In the genomic region with DNA sequence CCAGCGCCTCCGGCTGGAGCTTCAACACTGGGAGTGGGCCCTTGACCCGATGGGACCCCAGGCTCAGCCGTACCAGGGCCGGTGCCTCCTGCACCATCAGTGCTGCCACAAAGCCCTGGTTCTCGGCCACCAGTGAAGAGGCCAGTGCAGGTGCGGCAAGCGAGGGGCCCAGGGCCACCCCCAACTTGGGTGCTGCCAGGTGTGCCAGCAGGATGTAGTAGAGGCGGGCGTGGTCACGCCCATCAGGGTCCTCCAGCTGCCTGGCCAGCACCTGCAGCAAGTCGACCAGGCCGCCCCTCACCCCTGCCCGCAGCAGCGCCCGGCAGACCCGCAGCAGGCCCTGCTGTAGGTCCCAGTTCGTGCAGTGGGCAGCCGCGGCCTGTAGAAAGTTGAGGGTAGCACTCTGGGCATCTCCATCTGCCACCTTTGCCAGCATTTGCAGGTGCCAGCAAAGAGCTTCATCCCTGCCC, we compare ENCODE assay signal across 16 cellular contexts. TPM values are rescaled to one million over a fixed set of nuclear protein-coding genes. Genes with fewer than 3 reads are reported as not detected.
A peak's percentile ranks its signal among the peaks of the same experiment; 100 is the strongest.
DNase-seq lines count a peak whose midpoint lies in the region; ATAC-seq, FAIRE-seq and TF ChIP-seq lines count a peak whose summit lies in the region.
"Had no signal": no experiment of that assay in that cellular context is flagged by ENCODE, and none has a peak within 500 bp of the region (broad histone marks: within the 10 kb centered on the region; RNA-seq: fewer than 3 reads in every experiment).

No MANE protein-coding gene starts in this region.

- in situ Hi-C loops in HepG2 (cut with HindIII; ENCODE audit: extremely low pct_ligation_motif_present, low pct_unique_long_range_greater_than_20kb): no loop called here

- H3K27ac ChIP-seq in HepG2 (ENCODE audit: extremely low read length, insufficient read depth, low read length): no peak overlapping the region
- no peak overlapping the region for H3K27ac ChIP-seq in right lobe of liver
- H3K27ac ChIP-seq: vagina had no signal

- no peaks in the 10 kb centered on the region for H3K79me2 ChIP-seq in HepG2 (ENCODE audit: insufficient read depth, low read length)

- H3K4me1 Mint-ChIP-seq in immature natural killer cell: peaks cover 0 to 5% of the 10 kb centered on the region in 2 donors

- H3K9ac ChIP-seq in HepG2 (ENCODE audit: insufficient read depth, low read depth, low read length): no peak overlapping the region

- intact Hi-C loops in HepG2 (cut with micrococcal nuclease; ENCODE audit: unreplicated experiment) (no loop called here), right lobe of liver (cut with DNase I) (no loop called here)

- no peaks in the 10 kb centered on the region for H3K36me3 Mint-ChIP-seq in immature natural killer cell
- H3K36me3 Mint-ChIP-seq: IgD-negative memory B cell had no signal

- H3K27ac Mint-ChIP-seq in immature natural killer cell: no peak overlapping the region
- H3K27ac Mint-ChIP-seq: IgD-negative memory B cell had no signal

- no peak for ATAC-seq in HepG2
- no peak for ATAC-seq in right lobe of liver
- no peak for ATAC-seq in GM19467 (IDR thresholded peaks at IDR 0.05; ENCODE audit: unreplicated experiment)

- POLR2A ChIA-PET in HepG2 (lab: Yijun Ruan, JAX): interaction anchor here (3.4 kb wide), 1 partner anchor 81 kb away, joined by 13 read pairs; a partner anchor contains a TSS

- no peak for DNase-seq in HepG2 (ENCODE audit: low spot score)
- no peak for DNase-seq in right lobe of liver
- DNase-seq in activated CD8-positive, alpha-beta memory T cell treated with anti-CD3 and anti-CD28 coated beads, Interleukin-2, amount 50 U/mL, for 48 hours: peak; percentile 38
- no peak for DNase-seq in immature natural killer cell
- no peak for DNase-seq in DMS153 treated with DMSO at 0.1 percent for 48 hours (lab: John Stamatoyannopoulos, UW; ENCODE audit: unreplicated experiment)
- DNase-seq in NCI-H1436 treated with DMSO at 0.1 percent for 48 hours (lab: John Stamatoyannopoulos, UW): no peak
- DNase-seq: activated CD4-positive, alpha-beta T cell treated with anti-CD3 and anti-CD28 coated beads for 48 hours; Calu3; NCI-H1092; SHP77 treated with DMSO at 0.1 percent for 48 hours; T-helper 9 cell had no signal

- peaks cover 0 to 6% (median 2%) of the 10 kb centered on the region in 3 donors for H3K27me3 Mint-ChIP-seq in immature natural killer cell (ENCODE audit: low read depth in 3 of 3)
- H3K27me3 Mint-ChIP-seq: IgD-negative memory B cell had no signal

- no peaks in the 10 kb centered on the region for H4K20me1 ChIP-seq in HepG2 (ENCODE audit: insufficient read depth, low read length)

- CTCF ChIA-PET in HepG2 (lab: Yijun Ruan, JAX; ENCODE audit: low intra/inter-chr PET ratio, low total read pairs): interaction anchor here (2.4 to 4.7 kb wide), 2 partner anchors 33 to 39 kb away, joined by 9 to 56 read pairs; no protein-coding TSS in a partner anchor

- no peak for TF ChIP-seq CTCF in HepG2 (CRISPR knock-in tag; IDR thresholded peaks at IDR 0.05)
- no peak for TF ChIP-seq CTCF in right lobe of liver (IDR thresholded peaks at IDR 0.05)

- H3K36me3 ChIP-seq in HepG2 (replicated peaks in 1 of 2; ENCODE audit: control insufficient read depth in 1 of 2, insufficient read depth in 2 of 2, low read length in 2 of 2) (no peaks in the 10 kb centered on the region), right lobe of liver (peaks cover 0 to 13% (median 7%) of the 10 kb centered on the region in 4 donors)

- H3K4me1 ChIP-seq in HepG2 (ENCODE audit: insufficient read depth, low read length): peaks cover 33% of the 10 kb centered on the region
- H3K4me1 ChIP-seq in right lobe of liver: peaks cover 0 to 24% (median 6%) of the 10 kb centered on the region in 4 donors
- H3K4me1 ChIP-seq in mononuclear cell (ENCODE audit: insufficient read depth, low read length): peaks cover 68% of the 10 kb centered on the region

- no peak overlapping the region for H3K4me2 ChIP-seq in HepG2 (ENCODE audit: low read depth, low read length)

- H3K27me3 ChIP-seq in HepG2 (ENCODE audit: control insufficient read depth in 1 of 2, insufficient read depth in 2 of 2, low read length in 2 of 2): peaks cover 1 to 18% of the 10 kb centered on the region in 2 experiments; a peak in 4 of 5 replicates
- no peaks in the 10 kb centered on the region for H3K27me3 ChIP-seq in right lobe of liver
- H3K27me3 ChIP-seq in mononuclear cell (ENCODE audit: insufficient read depth, low read length): no peaks in the 10 kb centered on the region
- H3K27me3 ChIP-seq: vagina had no signal

- no peak overlapping the region for H3K4me3 ChIP-seq in HepG2 (replicated peaks in 1 of 3; ENCODE audit: insufficient read depth in 1 of 3, low read depth in 2 of 3, low read length in 3 of 3)
- no peak overlapping the region for H3K4me3 ChIP-seq in right lobe of liver
- H3K4me3 ChIP-seq in mononuclear cell (ENCODE audit: low read length): peak overlapping the region; percentile 77
- H3K4me3 ChIP-seq: vagina had no signal

- no peak overlapping the region for H2AFZ ChIP-seq in HepG2 (ENCODE audit: low read length)

- no peak for TF ChIP-seq RAD21 in HepG2 (CRISPR knock-in tag; IDR thresholded peaks at IDR 0.05)

- no peak overlapping the region for H3K4me3 Mint-ChIP-seq in immature natural killer cell

- WGBS in HepG2 (ENCODE audit: low lambda C conversion rate): no CpG with 5 or more reads among the region's 20 CpGs
- WGBS in right lobe of liver (ENCODE audit: insufficient coverage, low coverage, low lambda C conversion rate, missing lambda C conversion rate): no CpG with 5 or more reads among the region's 20 CpGs

- TF ChIP-seq EP300 in HepG2 (IDR thresholded peaks at IDR 0.05; ENCODE audit: low read depth in 2 of 2, low read length in 2 of 2): no peak
- TF ChIP-seq EP300 in HepG2 (CRISPR knock-in tag; IDR thresholded peaks at IDR 0.05; ENCODE audit: borderline replicate concordance): no peak

- H3K9me3 Mint-ChIP-seq in immature natural killer cell: peaks cover 0 to 2% (median 0%) of the 10 kb centered on the region in 6 donors
- H3K9me3 Mint-ChIP-seq: IgD-negative memory B cell had no signal

- H3K9me3 ChIP-seq in HepG2 (ENCODE audit: low read length) (no peaks in the 10 kb centered on the region), right lobe of liver (no peaks in the 10 kb centered on the region), mononuclear cell (ENCODE audit: low read depth, low read length) (no peaks in the 10 kb centered on the region)
- H3K9me3 ChIP-seq: vagina had no signal

- no TSS peak for BruUV-seq in HepG2 (replicated peaks; lab: Mats Ljungman, UMichigan)

- no peak for FAIRE-seq in HepG2 (lab: Jason Lieb, UNC)
- FAIRE-seq: colon had no signal

- no peak for TF ChIP-seq POLR2A in HepG2 (IDR thresholded peaks at IDR 0.05; ENCODE audit: insufficient read depth in 1 of 2, low read depth in 2 of 2, low read length in 2 of 2)
- TF ChIP-seq POLR2A in right lobe of liver (IDR thresholded peaks at IDR 0.05): no peak

RNA-seq across cellular contexts. Expression of a gene that starts 2.3 kb away (rescaled TPM):
- total RNA-seq in HepG2 (2016; rRNA removed; fragmentation: Illumina TruSeq; extraction: Trizol) (3.8 and 4.4 TPM in 2 replicates), right lobe of liver (10 to 100 TPM in 3 of 6 experiments, 1 to 10 TPM in 3; 5.0 to 13.5 (median 9.7) TPM), mononuclear cell (26.7 TPM)
- total RNA-seq in HepG2 (2016; cell fraction: cytosol; rRNA removed; fragmentation: Illumina TruSeq; extraction: Trizol; ENCODE audit: low read depth): 0.44 and 0.61 TPM in 2 replicates
- total RNA-seq in HepG2 (2016; cell fraction: insoluble cytoplasmic fraction; rRNA removed; fragmentation: Illumina TruSeq; extraction: Trizol): 2.9 and 4.5 TPM in 2 replicates
- 2.0 and 2.1 TPM in 2 replicates for total RNA-seq in HepG2 (2016; cell fraction: membrane; rRNA removed; fragmentation: Illumina TruSeq; extraction: Trizol)
- 2.9 and 3.7 TPM in 2 replicates for total RNA-seq in HepG2 (2016; cell fraction: nucleus; rRNA removed; fragmentation: Illumina TruSeq; extraction: Trizol)
- polyA plus RNA-seq in HepG2 (2011; rRNA removed) (1.7 and 2.8 TPM in 2 replicates), immature natural killer cell (10 to 100 TPM in 1 of 3 donors, 1 to 10 TPM in 2; 7.6 to 20.8 (median 8.2) TPM)
- 1.6 and 2.5 TPM in 2 replicates for polyA plus RNA-seq in HepG2 (2011; cell fraction: cytosol; rRNA removed)
- polyA plus RNA-seq in HepG2 (2011; cell fraction: nucleus; rRNA removed): 6.0 and 6.2 TPM in 2 replicates
- polyA plus RNA-seq in HepG2 (2012): 1.2 and 2.4 TPM in 2 replicates
- polyA plus RNA-seq in HepG2 (2016; cell fraction: cytosol; fragmentation: Illumina TruSeq; extraction: Trizol; ENCODE audit: low read depth): 0.25 and 0.27 TPM in 2 replicates
- 2.6 and 2.7 TPM in 2 replicates for polyA plus RNA-seq in HepG2 (2016; cell fraction: insoluble cytoplasmic fraction; fragmentation: Illumina TruSeq; extraction: Trizol; ENCODE audit: low read depth)
- 0.78 and 0.94 TPM in 2 replicates for polyA plus RNA-seq in HepG2 (2016; cell fraction: membrane; fragmentation: Illumina TruSeq; extraction: Trizol; ENCODE audit: low read depth)
- 4.3 and 4.6 TPM in 2 replicates for polyA plus RNA-seq in HepG2 (2016; cell fraction: nucleus; fragmentation: Illumina TruSeq; extraction: Trizol; ENCODE audit: insufficient read depth, low read depth)
- polyA minus RNA-seq in HepG2 (2011; rRNA and poly(A)+ RNA removed; ENCODE audit: low replicate concordance): 9.8 and 22.8 TPM in 2 replicates
- 3.4 and 4.2 TPM in 2 replicates for polyA minus RNA-seq in HepG2 (2011; cell fraction: cytosol; rRNA and poly(A)+ RNA removed)
- polyA minus RNA-seq in HepG2 (2011; cell fraction: nucleus; rRNA and poly(A)+ RNA removed): 4.9 and 5.1 TPM in 2 replicates

RNA-seq across cellular contexts. Expression of a gene that starts 8.4 kb away (rescaled TPM):
- total RNA-seq in HepG2 (2016; rRNA removed; fragmentation: Illumina TruSeq; extraction: Trizol) (not detected in 2 replicates), right lobe of liver (not detected), mononuclear cell (not detected)
- total RNA-seq in HepG2 (2016; cell fraction: cytosol; rRNA removed; fragmentation: Illumina TruSeq; extraction: Trizol; ENCODE audit: low read depth): not detected in 2 replicates
- total RNA-seq in HepG2 (2016; cell fraction: insoluble cytoplasmic fraction; rRNA removed; fragmentation: Illumina TruSeq; extraction: Trizol): not detected in 2 replicates
- total RNA-seq in HepG2 (2016; cell fraction: membrane; rRNA removed; fragmentation: Illumina TruSeq; extraction: Trizol): not detected in 2 replicates
- total RNA-seq in HepG2 (2016; cell fraction: nucleus; rRNA removed; fragmentation: Illumina TruSeq; extraction: Trizol): not detected in 2 replicates
- polyA plus RNA-seq in HepG2 (2011; rRNA removed) (0.01 and 0.04 TPM in 2 replicates), immature natural killer cell (not detected)
- not detected in 2 replicates for polyA plus RNA-seq in HepG2 (2011; cell fraction: cytosol; rRNA removed)
- polyA plus RNA-seq in HepG2 (2011; cell fraction: nucleus; rRNA removed): 0.03 TPM in 1 of 2 replicates, not detected in the other
- polyA plus RNA-seq in HepG2 (2012): not detected in 2 replicates
- not detected in 2 replicates for polyA plus RNA-seq in HepG2 (2016; cell fraction: cytosol; fragmentation: Illumina TruSeq; extraction: Trizol; ENCODE audit: low read depth)
- polyA plus RNA-seq in HepG2 (2016; cell fraction: insoluble cytoplasmic fraction; fragmentation: Illumina TruSeq; extraction: Trizol; ENCODE audit: low read depth): not detected in 2 replicates
- polyA plus RNA-seq in HepG2 (2016; cell fraction: membrane; fragmentation: Illumina TruSeq; extraction: Trizol; ENCODE audit: low read depth): not detected in 2 replicates
- not detected in 2 replicates for polyA plus RNA-seq in HepG2 (2016; cell fraction: nucleus; fragmentation: Illumina TruSeq; extraction: Trizol; ENCODE audit: insufficient read depth, low read depth)
- not detected in 2 replicates for polyA minus RNA-seq in HepG2 (2011; rRNA and poly(A)+ RNA removed; ENCODE audit: low replicate concordance)
- polyA minus RNA-seq in HepG2 (2011; cell fraction: cytosol; rRNA and poly(A)+ RNA removed): not detected in 2 replicates
- not detected in 2 replicates for polyA minus RNA-seq in HepG2 (2011; cell fraction: nucleus; rRNA and poly(A)+ RNA removed)
- polyA plus RNA-seq: IgD-negative memory B cell had no signal

RNA-seq across cellular contexts. Expression of a gene that starts 55.3 kb away (rescaled TPM):
- total RNA-seq in HepG2 (2016; rRNA removed; fragmentation: Illumina TruSeq; extraction: Trizol): 0.09 TPM in 1 of 2 replicates, not detected in the other
- total RNA-seq in HepG2 (2016; cell fraction: cytosol; rRNA removed; fragmentation: Illumina TruSeq; extraction: Trizol; ENCODE audit: low read depth): not detected in 2 replicates
- 0.17 TPM in 1 of 2 replicates, not detected in the other for total RNA-seq in HepG2 (2016; cell fraction: insoluble cytoplasmic fraction; rRNA removed; fragmentation: Illumina TruSeq; extraction: Trizol)
- total RNA-seq in HepG2 (2016; cell fraction: membrane; rRNA removed; fragmentation: Illumina TruSeq; extraction: Trizol): not detected in 2 replicates
- 0.16 TPM in 1 of 2 replicates, not detected in the other for total RNA-seq in HepG2 (2016; cell fraction: nucleus; rRNA removed; fragmentation: Illumina TruSeq; extraction: Trizol)
- polyA plus RNA-seq in HepG2 (2011; rRNA removed): 0.29 and 0.34 TPM in 2 replicates
- 0.08 and 0.30 TPM in 2 replicates for polyA plus RNA-seq in HepG2 (2011; cell fraction: cytosol; rRNA removed)
- polyA plus RNA-seq in HepG2 (2011; cell fraction: nucleus; rRNA removed): 4.2 and 5.7 TPM in 2 replicates
- 0.19 and 0.35 TPM in 2 replicates for polyA plus RNA-seq in HepG2 (2012)
- polyA plus RNA-seq in HepG2 (2016; cell fraction: cytosol; fragmentation: Illumina TruSeq; extraction: Trizol; ENCODE audit: low read depth): 0.17 TPM in 1 of 2 replicates, not detected in the other
- polyA plus RNA-seq in HepG2 (2016; cell fraction: insoluble cytoplasmic fraction; fragmentation: Illumina TruSeq; extraction: Trizol; ENCODE audit: low read depth): 0.19 TPM in 1 of 2 replicates, not detected in the other
- 0.08 and 0.22 TPM in 2 replicates for polyA plus RNA-seq in HepG2 (2016; cell fraction: membrane; fragmentation: Illumina TruSeq; extraction: Trizol; ENCODE audit: low read depth)
- polyA plus RNA-seq in HepG2 (2016; cell fraction: nucleus; fragmentation: Illumina TruSeq; extraction: Trizol; ENCODE audit: insufficient read depth, low read depth): 0.52 and 0.55 TPM in 2 replicates
- polyA minus RNA-seq in HepG2 (2011; rRNA and poly(A)+ RNA removed; ENCODE audit: low replicate concordance): 0.30 and 0.86 TPM in 2 replicates
- polyA minus RNA-seq in HepG2 (2011; cell fraction: cytosol; rRNA and poly(A)+ RNA removed): not detected in 2 replicates
- 0.75 and 1.4 TPM in 2 replicates for polyA minus RNA-seq in HepG2 (2011; cell fraction: nucleus; rRNA and poly(A)+ RNA removed)
- total RNA-seq in right lobe of liver: under 1 TPM in 3 of 6 experiments, not detected in 3; 0.16 to 0.37 (median 0.31) TPM
- total RNA-seq in mononuclear cell: not detected
- 1 to 10 TPM in 2 of 3 donors, under 1 TPM in 1; 0.30 to 1.7 (median 1.6) TPM for polyA plus RNA-seq in immature natural killer cell
- total RNA-seq: Calu3 had no signal

RNA-seq across cellular contexts. Expression of a gene that starts 57.9 kb away (rescaled TPM):
- total RNA-seq in HepG2 (2016; rRNA removed; fragmentation: Illumina TruSeq; extraction: Trizol): 50.9 and 65.1 TPM in 2 replicates
- 57.6 and 60.3 TPM in 2 replicates for total RNA-seq in HepG2 (2016; cell fraction: cytosol; rRNA removed; fragmentation: Illumina TruSeq; extraction: Trizol; ENCODE audit: low read depth)
- total RNA-seq in HepG2 (2016; cell fraction: insoluble cytoplasmic fraction; rRNA removed; fragmentation: Illumina TruSeq; extraction: Trizol): 55.2 and 76.7 TPM in 2 replicates
- 36.0 and 40.9 TPM in 2 replicates for total RNA-seq in HepG2 (2016; cell fraction: membrane; rRNA removed; fragmentation: Illumina TruSeq; extraction: Trizol)
- 18.2 and 19.2 TPM in 2 replicates for total RNA-seq in HepG2 (2016; cell fraction: nucleus; rRNA removed; fragmentation: Illumina TruSeq; extraction: Trizol)
- 24.6 and 27.4 TPM in 2 replicates for polyA plus RNA-seq in HepG2 (2011; rRNA removed)
- 34.9 and 55.1 TPM in 2 replicates for polyA plus RNA-seq in HepG2 (2011; cell fraction: cytosol; rRNA removed)
- 41.5 and 44.0 TPM in 2 replicates for polyA plus RNA-seq in HepG2 (2011; cell fraction: nucleus; rRNA removed)
- polyA plus RNA-seq in HepG2 (2012): 16.9 and 19.3 TPM in 2 replicates
- 53.8 and 60.7 TPM in 2 replicates for polyA plus RNA-seq in HepG2 (2016; cell fraction: cytosol; fragmentation: Illumina TruSeq; extraction: Trizol; ENCODE audit: low read depth)
- 53.3 and 62.7 TPM in 2 replicates for polyA plus RNA-seq in HepG2 (2016; cell fraction: insoluble cytoplasmic fraction; fragmentation: Illumina TruSeq; extraction: Trizol; ENCODE audit: low read depth)
- polyA plus RNA-seq in HepG2 (2016; cell fraction: membrane; fragmentation: Illumina TruSeq; extraction: Trizol; ENCODE audit: low read depth): 27.7 and 34.7 TPM in 2 replicates
- polyA plus RNA-seq in HepG2 (2016; cell fraction: nucleus; fragmentation: Illumina TruSeq; extraction: Trizol; ENCODE audit: insufficient read depth, low read depth): 35.1 and 36.6 TPM in 2 replicates
- polyA minus RNA-seq in HepG2 (2011; rRNA and poly(A)+ RNA removed; ENCODE audit: low replicate concordance): 9.1 and 31.0 TPM in 2 replicates
- polyA minus RNA-seq in HepG2 (2011; cell fraction: cytosol; rRNA and poly(A)+ RNA removed): 11.3 and 11.4 TPM in 2 replicates
- 12.7 and 15.0 TPM in 2 replicates for polyA minus RNA-seq in HepG2 (2011; cell fraction: nucleus; rRNA and poly(A)+ RNA removed)
- 10 to 100 TPM; 16.8 to 39.1 (median 26.1) TPM for total RNA-seq in right lobe of liver
- total RNA-seq in mononuclear cell: 26.4 TPM
- 100 to 1,000 TPM in 2 of 3 donors, 10 to 100 TPM in 1; 37.4 to 160 (median 124) TPM for polyA plus RNA-seq in immature natural killer cell
